14 cellular contexts compared by ENCODE assay signal in the genomic region with DNA sequence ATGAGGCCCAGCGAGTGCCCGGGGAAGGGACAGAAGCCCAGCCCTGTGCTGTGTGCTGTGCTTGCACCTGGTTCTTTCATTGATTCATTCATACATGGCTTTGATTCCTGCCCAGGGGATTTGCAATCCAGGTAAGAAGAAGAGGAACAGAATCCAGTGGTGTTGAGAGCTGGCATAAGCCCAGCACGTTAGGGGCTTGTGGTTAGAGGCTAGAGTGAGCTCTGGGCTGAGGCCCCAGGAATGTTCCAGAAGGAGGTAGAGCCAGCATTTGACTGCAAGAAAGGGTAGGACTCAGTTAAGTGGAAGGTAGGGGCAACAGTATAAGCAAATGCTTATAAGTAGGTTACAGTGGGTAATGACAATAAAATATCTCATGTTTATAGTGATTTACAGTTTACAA. TPM values are rescaled to one million over a fixed set of nuclear protein-coding genes. Genes with fewer than 3 reads are reported as not detected.
DNase-seq lines count a peak whose midpoint lies in the region; ATAC-seq and TF ChIP-seq lines count a peak whose summit lies in the region.
"Had no signal": no experiment of that assay in that cellular context is flagged by ENCODE, and none has a peak within 500 bp of the region (broad histone marks: within the 10 kb centered on the region; RNA-seq: fewer than 3 reads in every experiment).

No MANE protein-coding gene starts in this region.

- TF ChIP-seq CTCF in glutamatergic neuron (IDR thresholded peaks at IDR 0.05; ENCODE audit: partially characterized antibody, unreplicated experiment), result no peak
- no peak for TF ChIP-seq CTCF in ovary (IDR thresholded peaks at IDR 0.05)

- no peaks in the 10 kb centered on the region for H3K9me3 Mint-ChIP-seq in activated naive CD8-positive, alpha-beta T cell (ENCODE audit: low read depth)
- no peaks in the 10 kb centered on the region for H3K9me3 Mint-ChIP-seq in activated naive CD8-positive, alpha-beta T cell treated with anti-CD3 and anti-CD28 coated beads, Interleukin-2, amount 50 U/mL, for 24 hours
- H3K9me3 Mint-ChIP-seq in T-cell (no peaks in the 10 kb centered on the region), glutamatergic neuron (ENCODE audit: unreplicated experiment) (peaks cover 17% of the 10 kb centered on the region)
- no peaks in the 10 kb centered on the region for H3K9me3 Mint-ChIP-seq in stimulated activated naive B cell treated with anti-CD40 and anti-IgM and Interleukin-4, amounts not matched to agents 10 μg/mL and 1 μg/mL and 100 μg/mL, for 72 hours

- H3K27ac Mint-ChIP-seq in activated naive CD8-positive, alpha-beta T cell, result no peak overlapping the region
- H3K27ac Mint-ChIP-seq in activated naive CD8-positive, alpha-beta T cell treated with anti-CD3 and anti-CD28 coated beads, Interleukin-2, amount 50 U/mL, for 24 hours, result no peak overlapping the region
- H3K27ac Mint-ChIP-seq in T-cell (no peak overlapping the region), glutamatergic neuron (ENCODE audit: unreplicated experiment) (no peak overlapping the region)
- H3K27ac Mint-ChIP-seq in stimulated activated naive B cell treated with anti-CD40 and anti-IgM and Interleukin-4, amounts not matched to agents 10 μg/mL and 1 μg/mL and 100 μg/mL, for 72 hours, result no peak overlapping the region

- POLR2A ChIA-PET in T-cell (lab: Charles Lee), result no interaction called here

- no peak for TF ChIP-seq EP300 in ovary (IDR thresholded peaks at IDR 0.05)

- H3K9me3 ChIP-seq in ovary, result no peaks in the 10 kb centered on the region
- H3K9me3 ChIP-seq: BE2C, thoracic aorta had no signal

- ATAC-seq in activated naive CD8-positive, alpha-beta T cell treated with anti-CD3 and anti-CD28 coated beads, Interleukin-2, amount 50 U/mL, for 24 hours, result no peak
- ATAC-seq in T-cell (replicated peaks in 1 of 4) (no peak), GM19023 (IDR thresholded peaks at IDR 0.05; ENCODE audit: unreplicated experiment) (no peak)
- ATAC-seq in stimulated activated naive B cell treated with anti-CD40 and anti-IgM and Interleukin-4, amounts not matched to agents 10 μg/mL and 1 μg/mL and 100 μg/mL, for 72 hours (replicated peaks), result no peak

- H3K4me3 ChIP-seq in ovary, result no peak overlapping the region
- H3K4me3 ChIP-seq: thoracic aorta had no signal

- no peak for DNase-seq in activated naive CD8-positive, alpha-beta T cell treated with anti-CD3 and anti-CD28 coated beads, Interleukin-2, amount 50 U/mL, for 24 hours
- DNase-seq in T-cell (no peak), glutamatergic neuron (no peak), ovary (no peak)
- no peak for DNase-seq in stimulated activated naive B cell treated with anti-CD40 and anti-IgM and Interleukin-4, amounts not matched to agents 10 μg/mL and 1 μg/mL and 100 μg/mL, for 72 hours
- no peak for DNase-seq in stimulated activated naive CD4-positive, alpha-beta T cell (lab: John Stamatoyannopoulos, UW)
- DNase-seq: BE2C, foreskin melanocyte, mesendoderm had no signal

- intact Hi-C loops in ovary (cut with DNase I), result no loop called here

- H3K36me3 Mint-ChIP-seq in activated naive CD8-positive, alpha-beta T cell, result no peaks in the 10 kb centered on the region
- H3K36me3 Mint-ChIP-seq in activated naive CD8-positive, alpha-beta T cell treated with anti-CD3 and anti-CD28 coated beads, Interleukin-2, amount 50 U/mL, for 24 hours (ENCODE audit: low read depth), result no peaks in the 10 kb centered on the region
- no peaks in the 10 kb centered on the region for H3K36me3 Mint-ChIP-seq in T-cell
- H3K36me3 Mint-ChIP-seq in glutamatergic neuron (ENCODE audit: unreplicated experiment), result no peaks in the 10 kb centered on the region
- no peaks in the 10 kb centered on the region for H3K36me3 Mint-ChIP-seq in stimulated activated naive B cell treated with anti-CD40 and anti-IgM and Interleukin-4, amounts not matched to agents 10 μg/mL and 1 μg/mL and 100 μg/mL, for 72 hours

- no peak for TF ChIP-seq POLR2A in ovary (IDR thresholded peaks at IDR 0.05)

- peaks cover 11% of the 10 kb centered on the region for H3K4me1 Mint-ChIP-seq in activated naive CD8-positive, alpha-beta T cell (ENCODE audit: low read depth)
- H3K4me1 Mint-ChIP-seq in activated naive CD8-positive, alpha-beta T cell treated with anti-CD3 and anti-CD28 coated beads, Interleukin-2, amount 50 U/mL, for 24 hours, result peaks cover 7% of the 10 kb centered on the region
- H3K4me1 Mint-ChIP-seq in T-cell, result peaks cover 15 to 17% (median 15%) of the 10 kb centered on the region in 3 donors
- H3K4me1 Mint-ChIP-seq in glutamatergic neuron (ENCODE audit: low read depth, unreplicated experiment), result peaks cover 27% of the 10 kb centered on the region
- H3K4me1 Mint-ChIP-seq in stimulated activated naive B cell treated with anti-CD40 and anti-IgM and Interleukin-4, amounts not matched to agents 10 μg/mL and 1 μg/mL and 100 μg/mL, for 72 hours, result peaks cover 13 to 18% of the 10 kb centered on the region in 2 donors

- H3K27me3 Mint-ChIP-seq in activated naive CD8-positive, alpha-beta T cell, result peaks cover 18% of the 10 kb centered on the region
- peaks cover 42% of the 10 kb centered on the region for H3K27me3 Mint-ChIP-seq in activated naive CD8-positive, alpha-beta T cell treated with anti-CD3 and anti-CD28 coated beads, Interleukin-2, amount 50 U/mL, for 24 hours
- H3K27me3 Mint-ChIP-seq in T-cell (peaks cover 33 to 38% of the 10 kb centered on the region in 2 donors), glutamatergic neuron (ENCODE audit: unreplicated experiment) (peaks cover 15% of the 10 kb centered on the region)
- H3K27me3 Mint-ChIP-seq in stimulated activated naive B cell treated with anti-CD40 and anti-IgM and Interleukin-4, amounts not matched to agents 10 μg/mL and 1 μg/mL and 100 μg/mL, for 72 hours, result peaks cover 51 to 52% of the 10 kb centered on the region in 2 donors

- peaks cover 6% of the 10 kb centered on the region for H3K4me1 ChIP-seq in ovary (ENCODE audit: insufficient read depth)

- no peaks in the 10 kb centered on the region for H3K36me3 ChIP-seq in ovary
- H3K36me3 ChIP-seq: BE2C, thoracic aorta had no signal

- 44 to 55% (median 55%) methylated on average over 3 of the region's 3 CpGs for WGBS in ovary, 3 donors

- H3K4me3 Mint-ChIP-seq in activated naive CD8-positive, alpha-beta T cell, result peak overlapping the region; percentile 75
- H3K4me3 Mint-ChIP-seq in activated naive CD8-positive, alpha-beta T cell treated with anti-CD3 and anti-CD28 coated beads, Interleukin-2, amount 50 U/mL, for 24 hours, result no peak overlapping the region
- H3K4me3 Mint-ChIP-seq in T-cell, result peak overlapping the region; percentile 73 to 79 (median 79)
- H3K4me3 Mint-ChIP-seq in glutamatergic neuron (ENCODE audit: unreplicated experiment), result peak overlapping the region; percentile 74
- peak overlapping the region; percentile 46 to 65 for H3K4me3 Mint-ChIP-seq in stimulated activated naive B cell treated with anti-CD40 and anti-IgM and Interleukin-4, amounts not matched to agents 10 μg/mL and 1 μg/mL and 100 μg/mL, for 72 hours

- CTCF ChIA-PET in T-cell (lab: Charles Lee), result interaction anchor here in 1 of 2 donors (0.6 kb wide), 1 partner anchor 212 kb away, joined by 3 read pairs; no protein-coding TSS in a partner anchor

- no peaks in the 10 kb centered on the region for H3K27me3 ChIP-seq in ovary

- no peak overlapping the region for H3K27ac ChIP-seq in ovary
- H3K27ac ChIP-seq: thoracic aorta had no signal

RNA-seq across cellular contexts. Expression of gene VWA5B2, which starts 2.3 kb away (rescaled TPM):
- under 1 TPM in 3 of 5 donors, not detected in 2; 0.10 to 0.23 (median 0.16) TPM for total RNA-seq in T-cell
- total RNA-seq in glutamatergic neuron (ENCODE audit: unreplicated experiment), result 56.5 TPM
- total RNA-seq in ovary, result 1 to 10 TPM in 1 of 7 donors, under 1 TPM in 5, not detected in 1; 0.24 to 5.9 (median 0.64) TPM
- polyA plus RNA-seq in ovary, result under 1 TPM; 0.15 to 0.36 TPM
- total RNA-seq: bronchial epithelial cell, thoracic aorta had no signal

RNA-seq across cellular contexts. Expression of gene ALG3, which starts 17.1 kb away (rescaled TPM):
- total RNA-seq in T-cell (10 to 100 TPM; 18.7 to 43.1 (median 39.9) TPM), glutamatergic neuron (ENCODE audit: unreplicated experiment) (26.5 TPM), ovary (10 to 100 TPM; 20.0 to 42.0 (median 23.0) TPM)
- 10 to 100 TPM; 17.8 to 25.4 TPM for polyA plus RNA-seq in ovary

RNA-seq across cellular contexts. Expression of gene EEF1AKMT4, which starts 17.8 kb away (rescaled TPM):
- total RNA-seq in T-cell (1 to 10 TPM in 4 of 5 donors, under 1 TPM in 1; 0.37 to 4.0 (median 2.3) TPM), glutamatergic neuron (ENCODE audit: unreplicated experiment) (1.7 TPM), ovary (1 to 10 TPM; 1.6 to 3.3 (median 2.1) TPM)
- polyA plus RNA-seq in ovary, result 1 to 10 TPM in 1 of 2 donors, under 1 TPM in 1; 0.87 to 1.2 TPM

RNA-seq across cellular contexts. Expression of gene CAMK2N2, which starts 29.7 kb away (rescaled TPM):
- total RNA-seq in T-cell (under 1 TPM in 1 of 5 donors, not detected in 4; 0.19 TPM), glutamatergic neuron (ENCODE audit: unreplicated experiment) (14.8 TPM), ovary (under 1 TPM in 2 of 7 donors, not detected in 5; 0.23 to 0.26 TPM)
- polyA plus RNA-seq in ovary, result under 1 TPM; 0.08 to 0.13 TPM
- total RNA-seq: bronchial epithelial cell, thoracic aorta had no signal

RNA-seq across cellular contexts. Expression of gene ECE2, which starts 44.2 kb away (rescaled TPM):
- total RNA-seq in T-cell (not detected), glutamatergic neuron (ENCODE audit: unreplicated experiment) (1.6 TPM), ovary (not detected)
- under 1 TPM in 1 of 2 donors, not detected in 1; 0.43 TPM for polyA plus RNA-seq in ovary
- total RNA-seq: bronchial epithelial cell, posterior vena cava, thoracic aorta had no signal
